Comparison of ENCODE assay signal across 5 cellular contexts in genomic region chr1:155966135-155966534, GRCh38. TPM values are rescaled to one million over a fixed set of nuclear protein-coding genes. Genes with fewer than 3 reads are reported as not detected.
DNase-seq lines count a peak whose midpoint lies in the region; TF ChIP-seq lines count a peak whose summit lies in the region.

No MANE protein-coding gene starts in this region.

- H3K27me3 ChIP-seq in MM.1S (replicated peaks; ENCODE audit: insufficient read depth, low read length), result no peaks in the 10 kb centered on the region
- H3K27me3 ChIP-seq in skeletal muscle tissue (ENCODE audit: control insufficient read depth in 3 of 3, insufficient read depth in 3 of 3, low read length in 3 of 3), result no peaks in the 10 kb centered on the region

- H3K9ac ChIP-seq in MM.1S (ENCODE audit: low read length), result no peak overlapping the region
- peak overlapping the region; percentile 30 to 76 (median 41) for H3K9ac ChIP-seq in skeletal muscle tissue (ENCODE audit: low read depth in 1 of 3, low read length in 3 of 3)

- peaks cover 50% of the 10 kb centered on the region for H3K36me3 ChIP-seq in MM.1S (replicated peaks; ENCODE audit: insufficient read depth, low read length)
- H3K36me3 ChIP-seq in skeletal muscle tissue (ENCODE audit: control insufficient read depth in 3 of 3, insufficient read depth in 3 of 3, low read length in 3 of 3), result peaks cover 47 to 56% (median 48%) of the 10 kb centered on the region in 3 donors

- H3K4me2 ChIP-seq in MM.1S (ENCODE audit: low read depth, low read length), result no peak overlapping the region

- H3K9me3 ChIP-seq in MM.1S (replicated peaks; ENCODE audit: insufficient read depth, low read length) (no peaks in the 10 kb centered on the region), skeletal muscle tissue (ENCODE audit: control insufficient read depth in 3 of 3, low read length in 3 of 3) (no peaks in the 10 kb centered on the region)

- H4K20me1 ChIP-seq in MM.1S (ENCODE audit: insufficient read depth, low read length), result peaks cover 35% of the 10 kb centered on the region

- H3K4me1 ChIP-seq in MM.1S (ENCODE audit: low read length) (peaks cover 57% of the 10 kb centered on the region), skeletal muscle tissue (ENCODE audit: control insufficient read depth in 3 of 3, insufficient read depth in 3 of 3, low read length in 3 of 3) (peaks cover 65 to 73% (median 72%) of the 10 kb centered on the region in 3 donors)

- H3K9me2 ChIP-seq in MM.1S (replicated peaks; ENCODE audit: insufficient read depth, low read length), result no peaks in the 10 kb centered on the region

- H2AFZ ChIP-seq in MM.1S (ENCODE audit: low read length), result no peak overlapping the region

- peaks cover 12% of the 10 kb centered on the region; the same call in 1 of the 2 replicates for H3F3A ChIP-seq in MM.1S (ENCODE audit: insufficient read depth, low read length)

- H3K79me2 ChIP-seq in MM.1S (ENCODE audit: low read length), result peaks cover 96% of the 10 kb centered on the region

- H3K4me3 ChIP-seq in MM.1S (ENCODE audit: low read length), result no peak overlapping the region
- no peak overlapping the region for H3K4me3 ChIP-seq in choroid plexus epithelial cell (ENCODE audit: low read depth, low read length)
- no peak overlapping the region for H3K4me3 ChIP-seq in skeletal muscle tissue (ENCODE audit: low read length in 3 of 3)

- H3K27ac ChIP-seq in MM.1S (ENCODE audit: low read length) (no peak overlapping the region), skeletal muscle tissue (ENCODE audit: low read depth, low read length) (peak overlapping the region; percentile 92)

- peak; percentile 30 for TF ChIP-seq CTCF in MM.1S (IDR thresholded peaks at IDR 0.05; ENCODE audit: low read length)
- peak; percentile 53 for TF ChIP-seq CTCF in choroid plexus epithelial cell (conservative IDR thresholded peaks at IDR 0.05; ENCODE audit: low read depth, low read length)

- DNase-seq in MM.1S (no peak), choroid plexus epithelial cell (ENCODE audit: low read depth) (no peak), SHP77 treated with DMSO at 0.1 percent for 48 hours (lab: John Stamatoyannopoulos, UW) (no peak)
- no peak for DNase-seq in stimulated activated CD4-positive, alpha-beta T cell treated with anti-CD3 and anti-CD28 coated beads, Interleukin-4, amount 100 ng/mL, for 4 hours

RNA-seq across cellular contexts. Expression of gene ARHGEF2, which starts 12.2 kb away (rescaled TPM):
- 135 TPM for total RNA-seq in skeletal muscle tissue

RNA-seq across cellular contexts. Expression of gene RXFP4, which starts 24.7 kb away (rescaled TPM):
- total RNA-seq in skeletal muscle tissue, result not detected

RNA-seq across cellular contexts. Expression of gene KHDC4, which starts 31.9 kb away (rescaled TPM):
- 26.6 TPM for total RNA-seq in skeletal muscle tissue

RNA-seq across cellular contexts. Expression of gene SSR2, which starts 54.6 kb away (rescaled TPM):
- 276 TPM for total RNA-seq in skeletal muscle tissue

RNA-seq across cellular contexts. Expression of gene RIT1, which starts 55.0 kb away (rescaled TPM):
- 21.4 TPM for total RNA-seq in skeletal muscle tissue
